Comparison of ENCODE assay signal across 13 cellular contexts in genomic region chr11:130782361-130783221, GRCh38.
DNase-seq lines count a peak whose midpoint lies in the region; ATAC-seq and TF ChIP-seq lines count a peak whose summit lies in the region.
"Had no signal": no experiment of that assay in that cellular context is flagged by ENCODE, and none has a peak within 500 bp of the region (broad histone marks: within the 10 kb centered on the region; RNA-seq: fewer than 3 reads in every experiment).

No MANE protein-coding gene starts in this region.

- ATAC-seq in heart right ventricle, result peak; percentile 35 to 65 (median 52)
- ATAC-seq: activated CD8-positive, alpha-beta memory T cell treated with anti-CD3 and anti-CD28 coated beads, Interleukin-2, amount 10 ng/mL, durations not matched to agents 7 days and 5 days; stimulated activated naive CD8-positive, alpha-beta T cell treated with anti-CD3 and anti-CD28 coated beads, Interleukin-15, amount 100 ng/mL, for 72 hours had no signal

- TF ChIP-seq POLR2A in spleen (IDR thresholded peaks at IDR 0.05), result no peak
- no peak for TF ChIP-seq POLR2A in testis (IDR thresholded peaks at IDR 0.05)

- H2BK120ac ChIP-seq in trophoblast cell (ENCODE audit: insufficient read depth, low read length, poor library complexity), result peak overlapping the region; percentile 25

- no peaks in the 10 kb centered on the region for H3K36me3 Mint-ChIP-seq in activated naive CD8-positive, alpha-beta T cell treated with anti-CD3 and anti-CD28 coated beads for 36 hours
- H3K36me3 Mint-ChIP-seq: activated CD8-positive, alpha-beta memory T cell treated with anti-CD3 and anti-CD28 coated beads, Interleukin-2, amount 10 ng/mL, durations not matched to agents 7 days and 5 days had no signal

- H3K27me3 Mint-ChIP-seq in activated naive CD8-positive, alpha-beta T cell treated with anti-CD3 and anti-CD28 coated beads for 36 hours, result no peaks in the 10 kb centered on the region

- H3K79me1 ChIP-seq in trophoblast cell (ENCODE audit: low read length), result peaks cover 6% of the 10 kb centered on the region

- H4K8ac ChIP-seq in trophoblast cell (ENCODE audit: low read depth, low read length), result peak overlapping the region; percentile 9

- DNase-seq in Daoy (ENCODE audit: low read depth) (peak; percentile 69), heart right ventricle (no peak), trophoblast cell (peak in 1 of 2 donors; percentile 39), GM20000 (ENCODE audit: low spot score) (no peak), spleen (no peak), testis (no peak)
- DNase-seq in activated naive CD8-positive, alpha-beta T cell treated with anti-CD3 and anti-CD28 coated beads for 36 hours, result no peak
- DNase-seq: activated CD8-positive, alpha-beta memory T cell treated with anti-CD3 and anti-CD28 coated beads, Interleukin-2, amount 10 ng/mL, durations not matched to agents 7 days and 5 days; NCI-H2029; SHP77 treated with DMSO at 0.1 percent for 48 hours; stimulated activated CD4-positive, alpha-beta T cell treated with anti-CD3 and anti-CD28 coated beads, Interleukin-12 subunit alpha, Interleukin-12 subunit beta, amount 100 ng/mL, for 4 hours; stimulated activated naive CD8-positive, alpha-beta T cell treated with anti-CD3 and anti-CD28 coated beads, Interleukin-15, amount 100 ng/mL, for 72 hours had no signal

- no peaks in the 10 kb centered on the region for H3K79me2 ChIP-seq in trophoblast cell (ENCODE audit: control insufficient read depth, insufficient read depth, low read length, poor library complexity)

- 57 to 61% (median 57%) methylated on average over 14 of the region's 14 CpGs for WGBS in adipose tissue, 3 donors
- 34 to 39% methylated on average over 14 of the region's 14 CpGs for WGBS in heart right ventricle, 2 donors
- WGBS in trophoblast cell (ENCODE audit: extremely low coverage, insufficient coverage, insufficient read length), result no CpG with 5 or more reads among the region's 14 CpGs
- 67 to 79% (median 76%) methylated on average over 14 of the region's 14 CpGs for WGBS in spleen, 5 donors
- WGBS in testis, 2 donors, result 40 to 48% methylated on average over 14 of the region's 14 CpGs

- H3K27ac ChIP-seq in adipose tissue (ENCODE audit: low read depth, low read length) (peak overlapping the region; percentile 52), heart right ventricle (peak overlapping the region in 9 of 10 donors; percentile 9 to 76 (median 67)), trophoblast cell (ENCODE audit: low read depth, low read length) (peak overlapping the region; percentile 52), spleen (no peak overlapping the region), testis (peak overlapping the region in 1 of 2 donors; percentile 42)

- H3K18ac ChIP-seq in trophoblast cell (ENCODE audit: low read length), result no peak overlapping the region

- no peak overlapping the region for H2BK5ac ChIP-seq in trophoblast cell (ENCODE audit: low read depth, low read length, poor library complexity)

- H2BK12ac ChIP-seq in trophoblast cell (ENCODE audit: low read length), result peak overlapping the region; percentile 68

- H3K4me1 ChIP-seq in heart right ventricle (peaks cover 7 to 37% (median 25%) of the 10 kb centered on the region in 9 donors), trophoblast cell (ENCODE audit: control insufficient read depth in 1 of 2, insufficient read depth in 2 of 2, low read length in 2 of 2) (peaks cover 12% of the 10 kb centered on the region in 2 experiments), spleen (no peaks in the 10 kb centered on the region), testis (peaks cover 12% of the 10 kb centered on the region)

- no peak overlapping the region for H3K4me3 ChIP-seq in heart right ventricle
- no peak overlapping the region for H3K4me3 ChIP-seq in trophoblast cell (ENCODE audit: low read depth, low read length)
- no peak overlapping the region for H3K4me3 ChIP-seq in spleen
- H3K4me3 ChIP-seq in testis, result no peak overlapping the region

- intact Hi-C loops in heart right ventricle (cut with DNase I), result loop anchor here in 1 of 10 donors (5.0 kb wide), 1 partner anchor 330 kb away; no protein-coding TSS in a partner anchor
- intact Hi-C loops in spleen (cut with DNase I; ENCODE audit: low total_unique reads), result no loop called here
- intact Hi-C loops in testis (cut with DNase I; ENCODE audit: low total_unique reads), result no loop called here

- H3K4me1 Mint-ChIP-seq in activated naive CD8-positive, alpha-beta T cell treated with anti-CD3 and anti-CD28 coated beads for 36 hours, result no peaks in the 10 kb centered on the region
- H3K4me1 Mint-ChIP-seq: activated CD8-positive, alpha-beta memory T cell treated with anti-CD3 and anti-CD28 coated beads, Interleukin-2, amount 10 ng/mL, durations not matched to agents 7 days and 5 days; stimulated activated naive CD8-positive, alpha-beta T cell treated with anti-CD3 and anti-CD28 coated beads, Interleukin-15, amount 100 ng/mL, for 72 hours had no signal

- H3K14ac ChIP-seq in trophoblast cell (ENCODE audit: low read length), result no peak overlapping the region

- no peak overlapping the region for H3K9ac ChIP-seq in trophoblast cell (ENCODE audit: low read length)

- no peak overlapping the region for H3K23ac ChIP-seq in trophoblast cell (ENCODE audit: low read length)

- H3K4ac ChIP-seq in trophoblast cell (ENCODE audit: low read depth, low read length), result no peak overlapping the region

- no peak overlapping the region for H2AK5ac ChIP-seq in trophoblast cell (ENCODE audit: low read length)

- H4K12ac ChIP-seq in trophoblast cell (ENCODE audit: low read depth, low read length), result no peak overlapping the region

- H3K36me3 ChIP-seq in heart right ventricle (no peaks in the 10 kb centered on the region), trophoblast cell (ENCODE audit: control insufficient read depth in 1 of 2, insufficient read depth in 2 of 2, low read length in 2 of 2) (no peaks in the 10 kb centered on the region), spleen (no peaks in the 10 kb centered on the region), testis (ENCODE audit: low read depth, missing control alignments) (no peaks in the 10 kb centered on the region)

- H3K9me3 ChIP-seq in heart right ventricle (peaks cover 0 to 2% (median 0%) of the 10 kb centered on the region in 11 donors), trophoblast cell (ENCODE audit: insufficient read depth, low read depth, low read length) (peaks cover 3% of the 10 kb centered on the region), spleen (no peaks in the 10 kb centered on the region), testis (no peaks in the 10 kb centered on the region)

- peak overlapping the region; percentile 40 for H4K91ac ChIP-seq in trophoblast cell (ENCODE audit: low read depth, low read length)

- H2AFZ ChIP-seq in trophoblast cell (ENCODE audit: insufficient read depth, low read length, poor library complexity), result no peak overlapping the region

- H3K9me3 Mint-ChIP-seq in activated naive CD8-positive, alpha-beta T cell treated with anti-CD3 and anti-CD28 coated beads for 36 hours, result no peaks in the 10 kb centered on the region

- no peak overlapping the region for H3K27ac Mint-ChIP-seq in activated naive CD8-positive, alpha-beta T cell treated with anti-CD3 and anti-CD28 coated beads for 36 hours
- H3K27ac Mint-ChIP-seq: activated CD8-positive, alpha-beta memory T cell treated with anti-CD3 and anti-CD28 coated beads, Interleukin-2, amount 10 ng/mL, durations not matched to agents 7 days and 5 days; stimulated activated naive CD8-positive, alpha-beta T cell treated with anti-CD3 and anti-CD28 coated beads, Interleukin-15, amount 100 ng/mL, for 72 hours had no signal

- no peak overlapping the region for H3K4me3 Mint-ChIP-seq in activated naive CD8-positive, alpha-beta T cell treated with anti-CD3 and anti-CD28 coated beads for 36 hours
- H3K4me3 Mint-ChIP-seq: activated CD8-positive, alpha-beta memory T cell treated with anti-CD3 and anti-CD28 coated beads, Interleukin-2, amount 10 ng/mL, durations not matched to agents 7 days and 5 days; stimulated activated naive CD8-positive, alpha-beta T cell treated with anti-CD3 and anti-CD28 coated beads, Interleukin-15, amount 100 ng/mL, for 72 hours had no signal

- no peak overlapping the region for H3K4me2 ChIP-seq in trophoblast cell (ENCODE audit: low read length)

- no peaks in the 10 kb centered on the region for H3K27me3 ChIP-seq in heart right ventricle
- no peaks in the 10 kb centered on the region for H3K27me3 ChIP-seq in trophoblast cell (ENCODE audit: insufficient read depth, low read length)
- no peaks in the 10 kb centered on the region for H3K27me3 ChIP-seq in spleen (replicated peaks in 1 of 7)
- no peaks in the 10 kb centered on the region for H3K27me3 ChIP-seq in testis

- TF ChIP-seq CTCF in heart right ventricle (IDR thresholded peaks at IDR 0.05) (no peak), GM20000 (IDR thresholded peaks at IDR 0.05; ENCODE audit: extremely low read depth, missing control alignments) (no peak), spleen (IDR thresholded peaks at IDR 0.05 in 8 of 11, conservative IDR thresholded peaks at IDR 0.05 in 3 of 11) (no peak), testis (IDR thresholded peaks at IDR 0.05) (no peak)

Comparison
In these comparisons a context has a peak if more than half of its experiments do, and no peak if none do; other contexts are left out.
1. H3K27ac ChIP-seq: peak in adipose tissue (single experiment), heart right ventricle (9 of 10) and trophoblast cell (single experiment); none in spleen (0 of 8).